ENCODE assay signal across 8 cellular contexts in genomic region chr1:146228710-146229477, GRCh38. TPM values are rescaled to one million over a fixed set of nuclear protein-coding genes. Genes with fewer than 3 reads are reported as not detected.
A peak's percentile ranks its signal among the peaks of the same experiment; 100 is the strongest.
DNase-seq lines count a peak whose midpoint lies in the region; ATAC-seq and TF ChIP-seq lines count a peak whose summit lies in the region.
"Not testable (repeated sequence)": the region's sequence is repeated elsewhere in the genome, so short reads cannot be mapped to it uniquely, and the experiment has no call there.

TSS of gene NOTCH2NLA (minus strand) at chr1:146229021. CDS start at chr1:146189337, 39,684 bp downstream.

- TF ChIP-seq POLR2A in tibial nerve (IDR thresholded peaks at IDR 0.05) = peak; percentile 48 to 83

- H3K4me3 ChIP-seq in GM08714 (ENCODE audit: low read length) (peak within 1 kb of the TSS; percentile 65; the same call in 1 of the 2 replicates), skin epidermis (peak within 1 kb of the TSS; percentile 37 to 61 (median 47)), tibial nerve (peak within 1 kb of the TSS; percentile 41 to 67 (median 56))
- not testable (repeated sequence) for H3K4me3 ChIP-seq in mesendoderm (ENCODE audit: low read length)

- not testable (repeated sequence) for H4K8ac ChIP-seq in mesendoderm (ENCODE audit: low read depth, low read length)

- H3K23ac ChIP-seq in mesendoderm (ENCODE audit: low read length) = not testable (repeated sequence)

- peak within 1 kb of the TSS; percentile 83 for H3K4me3 Mint-ChIP-seq in activated naive CD8-positive, alpha-beta T cell treated with anti-CD3 and anti-CD28 coated beads for 36 hours

- H3K27ac ChIP-seq in mesendoderm (ENCODE audit: low read depth, low read length) = not testable (repeated sequence)
- H3K27ac ChIP-seq in skin epidermis (peak within 1 kb of the TSS in 19 of 21 experiments; percentile 72 to 92 (median 85)), tibial nerve (peak within 1 kb of the TSS; percentile 74 to 88 (median 77))

- not testable (repeated sequence) for H3K18ac ChIP-seq in mesendoderm (ENCODE audit: low read length)

- peak within 1 kb of the TSS; percentile 74 for H3K56ac ChIP-seq in mesendoderm (ENCODE audit: low read length)

- not testable (repeated sequence) for H2BK15ac ChIP-seq in mesendoderm (replicated peaks; ENCODE audit: low read depth)

- TF ChIP-seq EP300 in tibial nerve (IDR thresholded peaks at IDR 0.05) = peak in 1 of 2 donors; percentile 78

- H3K27me3 ChIP-seq in mesendoderm (ENCODE audit: insufficient read depth, low read length, poor library complexity); tibial nerve: not testable (repeated sequence)

- H3K9me3 ChIP-seq in tibial nerve = not testable (repeated sequence)

- H3K4me2 ChIP-seq in mesendoderm (ENCODE audit: low read length) = not testable (repeated sequence)

- H3K4me1 ChIP-seq in mesendoderm (ENCODE audit: control insufficient read depth, low read depth, low read length); tibial nerve: not testable (repeated sequence)

- ATAC-seq in activated CD4-positive, CD25-positive, alpha-beta regulatory T cell treated with anti-CD3 and anti-CD28 coated beads, Interleukin-2, amount 50 U/mL, for 24 hours = peak; percentile 45 to 46

- H3K4ac ChIP-seq in mesendoderm (ENCODE audit: low read depth, low read length) = not testable (repeated sequence)

- H3K36me3 Mint-ChIP-seq in activated naive CD8-positive, alpha-beta T cell treated with anti-CD3 and anti-CD28 coated beads for 36 hours = not testable (repeated sequence)

- not testable (repeated sequence) for H3K36me3 ChIP-seq in mesendoderm (ENCODE audit: control insufficient read depth, insufficient read depth, low read length); tibial nerve

- not testable (repeated sequence) for H3K4me1 Mint-ChIP-seq in activated naive CD8-positive, alpha-beta T cell treated with anti-CD3 and anti-CD28 coated beads for 36 hours

- not testable (repeated sequence) for H2BK120ac ChIP-seq in mesendoderm (ENCODE audit: low read depth, low read length)

- not testable (repeated sequence) for H2AK5ac ChIP-seq in mesendoderm (ENCODE audit: low read length)

- not testable (repeated sequence) for H3K79me1 ChIP-seq in mesendoderm (ENCODE audit: low read length)

- not testable (repeated sequence) for H4K5ac ChIP-seq in mesendoderm (ENCODE audit: low read length)

- not testable (repeated sequence) for H3K79me2 ChIP-seq in mesendoderm (ENCODE audit: control insufficient read depth, insufficient read depth, low read length)

- no CpG with 5 or more reads among the region's 72 CpGs for WGBS in mesendoderm (ENCODE audit: extremely low coverage, insufficient coverage, low lambda C conversion rate)
- WGBS in tibial nerve, 2 donors = no CpG with 5 or more reads among the region's 72 CpGs

- peak within 1 kb of the TSS; percentile 27 for H3K9ac ChIP-seq in mesendoderm (ENCODE audit: low read length)

- H3K27ac Mint-ChIP-seq in activated naive CD8-positive, alpha-beta T cell treated with anti-CD3 and anti-CD28 coated beads for 36 hours = peak within 1 kb of the TSS; percentile 84

- DNase-seq in LHCN-M2 (ENCODE audit: low read depth) = peak; percentile 17
- DNase-seq in activated naive CD8-positive, alpha-beta T cell treated with anti-CD3 and anti-CD28 coated beads for 36 hours = peak; percentile 61
- DNase-seq in fibroblast of gingiva (ENCODE audit: low read depth) = peak; percentile 0
- DNase-seq in mesendoderm = peak; percentile 8
- peak; percentile 12 to 13 for DNase-seq in tibial nerve (ENCODE audit: low spot score in 2 of 2)

- H3K9me3 Mint-ChIP-seq in activated naive CD8-positive, alpha-beta T cell treated with anti-CD3 and anti-CD28 coated beads for 36 hours = not testable (repeated sequence)

- not testable (repeated sequence) for H2BK5ac ChIP-seq in mesendoderm (ENCODE audit: low read length)

- peak in 1 of 5 experiments; percentile 31 for TF ChIP-seq CTCF in tibial nerve (IDR thresholded peaks at IDR 0.05)

- H3K27me3 Mint-ChIP-seq in activated naive CD8-positive, alpha-beta T cell treated with anti-CD3 and anti-CD28 coated beads for 36 hours = not testable (repeated sequence)

RNA-seq across cellular contexts. Expression of gene NOTCH2NLA, which starts in this region (rescaled TPM):
- total RNA-seq in LHCN-M2 (2014; rRNA removed) (70.1 and 76.4 TPM in 2 replicates), tibial nerve (100 to 1,000 TPM in 1 of 4 donors, 10 to 100 TPM in 3; 55.9 to 115 (median 75.8) TPM)
- 21.8 TPM for polyA plus RNA-seq in LHCN-M2 (2012)
- 10 to 100 TPM; 14.3 to 15.6 TPM for total RNA-seq in activated naive CD8-positive, alpha-beta T cell treated with anti-CD3 and anti-CD28 coated beads for 36 hours
- 2.8 TPM for polyA plus RNA-seq in mesendoderm (2013, experiment 1 of 2)
- 2.9 TPM for polyA plus RNA-seq in mesendoderm (2013, experiment 2 of 2)

Comparison
In these comparisons a context has a peak if more than half of its experiments do, and no peak if none do; other contexts are left out.
1. DNase-seq: peak in every context shown above with its lines; median percentile 61 in activated naive CD8-positive, alpha-beta T cell treated with anti-CD3 and anti-CD28 coated beads for 36 hours; 17 in LHCN-M2; 12 in tibial nerve; 8 in mesendoderm; 0 in fibroblast of gingiva.